ENCODE assay signal across 8 cellular contexts in the genomic region with DNA sequence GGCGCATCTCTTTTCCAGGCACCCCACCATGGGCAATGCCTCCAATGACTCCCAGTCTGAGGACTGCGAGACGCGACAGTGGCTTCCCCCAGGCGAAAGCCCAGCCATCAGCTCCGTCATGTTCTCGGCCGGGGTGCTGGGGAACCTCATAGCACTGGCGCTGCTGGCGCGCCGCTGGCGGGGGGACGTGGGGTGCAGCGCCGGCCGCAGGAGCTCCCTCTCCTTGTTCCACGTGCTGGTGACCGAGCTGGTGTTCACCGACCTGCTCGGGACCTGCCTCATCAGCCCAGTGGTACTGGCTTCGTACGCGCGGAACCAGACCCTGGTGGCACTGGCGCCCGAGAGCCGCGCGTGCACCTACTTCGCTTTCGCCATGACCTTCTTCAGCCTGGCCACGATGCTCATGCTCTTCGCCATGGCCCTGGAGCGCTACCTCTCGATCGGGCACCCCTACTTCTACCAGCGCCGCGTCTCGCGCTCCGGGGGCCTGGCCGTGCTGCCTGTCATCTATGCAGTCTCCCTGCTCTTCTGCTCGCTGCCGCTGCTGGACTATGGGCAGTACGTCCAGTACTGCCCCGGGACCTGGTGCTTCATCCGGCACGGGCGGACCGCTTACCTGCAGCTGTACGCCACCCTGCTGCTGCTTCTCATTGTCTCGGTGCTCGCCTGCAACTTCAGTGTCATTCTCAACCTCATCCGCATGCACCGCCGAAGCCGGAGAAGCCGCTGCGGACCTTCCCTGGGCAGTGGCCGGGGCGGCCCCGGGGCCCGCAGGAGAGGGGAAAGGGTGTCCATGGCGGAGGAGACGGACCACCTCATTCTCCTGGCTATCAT. TPM values are rescaled to one million over a fixed set of nuclear protein-coding genes. Genes with fewer than 3 reads are reported as not detected.
DNase-seq lines count a peak whose midpoint lies in the region; ATAC-seq and TF ChIP-seq lines count a peak whose summit lies in the region.

No MANE protein-coding gene starts in this region.

- H3K79me2 ChIP-seq in MM.1S (ENCODE audit: low read length) = no peaks in the 10 kb centered on the region

- ATAC-seq in aorta (ENCODE audit: low FRiP score) (peak; percentile 59), GM21529 (IDR thresholded peaks at IDR 0.05; ENCODE audit: unreplicated experiment) (no peak)

- H3K9me3 ChIP-seq in MM.1S (replicated peaks; ENCODE audit: insufficient read depth, low read length) = no peaks in the 10 kb centered on the region
- H3K9me3 ChIP-seq in aorta (ENCODE audit: control insufficient read depth, low read length) = no peaks in the 10 kb centered on the region

- 0 out of 2 replicates have a peak overlapping the region, but pooled peaks have one; percentile 31 for H2AFZ ChIP-seq in MM.1S (ENCODE audit: low read length)

- 9 to 11% methylated on average over 66 to 67 of the region's 67 CpGs for WGBS in aorta, 2 donors

- H3K27ac ChIP-seq in MM.1S (ENCODE audit: low read length) (no peak overlapping the region), aorta (ENCODE audit: low read depth in 1 of 2, low read length in 2 of 2) (no peak overlapping the region)

- intact Hi-C loops in aorta (cut with DNase I) = loop anchor here in 1 of 2 donors (10.0 kb wide), 1 partner anchor 240 kb away; a partner anchor contains a TSS

- H4K20me1 ChIP-seq in MM.1S (ENCODE audit: insufficient read depth, low read length) = no peaks in the 10 kb centered on the region

- H3F3A ChIP-seq in MM.1S (ENCODE audit: insufficient read depth, low read length) = no peaks in the 10 kb centered on the region

- no peak overlapping the region for H3K9ac ChIP-seq in MM.1S (ENCODE audit: low read length)

- H3K36me3 ChIP-seq in MM.1S (replicated peaks; ENCODE audit: insufficient read depth, low read length) = no peaks in the 10 kb centered on the region
- no peaks in the 10 kb centered on the region for H3K36me3 ChIP-seq in aorta (ENCODE audit: control insufficient read depth in 1 of 2, insufficient read depth in 2 of 2, low read length in 1 of 2)

- H3K27me3 ChIP-seq in MM.1S (replicated peaks; ENCODE audit: insufficient read depth, low read length) (no peaks in the 10 kb centered on the region), aorta (ENCODE audit: control insufficient read depth in 1 of 2, insufficient read depth in 2 of 2, low read length in 1 of 2) (no peaks in the 10 kb centered on the region)

- peaks cover 12% of the 10 kb centered on the region for H3K4me1 ChIP-seq in MM.1S (ENCODE audit: low read length)
- H3K4me1 ChIP-seq in aorta (ENCODE audit: control insufficient read depth in 1 of 2, insufficient read depth in 2 of 2, low read length in 2 of 2) = no peaks in the 10 kb centered on the region

- no peaks in the 10 kb centered on the region for H3K9me2 ChIP-seq in MM.1S (replicated peaks; ENCODE audit: insufficient read depth, low read length)

- TF ChIP-seq CTCF in MM.1S (IDR thresholded peaks at IDR 0.05; ENCODE audit: low read length) (no peak), foreskin fibroblast (IDR thresholded peaks at IDR 0.05; ENCODE audit: low read depth, low read length) (no peak)

- H3K4me2 ChIP-seq in MM.1S (ENCODE audit: low read depth, low read length) = peak overlapping the region; percentile 82

- H3K4me3 ChIP-seq in MM.1S (ENCODE audit: low read length) (peak overlapping the region; percentile 50), foreskin fibroblast (ENCODE audit: low read depth in 1 of 2, low read length in 2 of 2) (peak overlapping the region; percentile 70 to 71), aorta (ENCODE audit: low read length in 2 of 2) (peak overlapping the region in 1 of 2 donors; percentile 44)

- peak; percentile 53 for DNase-seq in DMS53 (lab: John Stamatoyannopoulos, UW)
- no peak for DNase-seq in DMS53 treated with DMSO at 0.1 percent for 48 hours (lab: John Stamatoyannopoulos, UW; ENCODE audit: unreplicated experiment)
- DNase-seq in MM.1S = no peak
- DNase-seq in activated T-cell treated with anti-CD3 and anti-CD28 coated beads, Interleukin-2, amount 50 U/mL, for 48 hours = peak; percentile 68 to 69
- DNase-seq in foreskin fibroblast = peak; percentile 34 to 63
- DNase-seq in occipital lobe (lab: John Stamatoyannopoulos, UW) = peak; percentile 7
- DNase-seq in aorta = peak; percentile 62 to 81

RNA-seq across cellular contexts. Expression of a gene that starts 0.6 kb away (rescaled TPM):
- total RNA-seq in occipital lobe = not detected
- 1 to 10 TPM; 4.3 to 5.1 TPM for total RNA-seq in aorta
- under 1 TPM; 0.38 to 0.82 TPM for polyA plus RNA-seq in aorta

RNA-seq across cellular contexts. Expression of a gene that starts 47.2 kb away (rescaled TPM):
- 0.31 TPM for total RNA-seq in occipital lobe
- 1 to 10 TPM in 1 of 2 donors, under 1 TPM in 1; 0.71 to 2.9 TPM for total RNA-seq in aorta
- under 1 TPM; 0.13 to 0.38 TPM for polyA plus RNA-seq in aorta

Comparison
In these comparisons a context has a peak if more than half of its experiments do, and no peak if none do; other contexts are left out.
1. DNase-seq: peak in DMS53 (single experiment), activated T-cell treated with anti-CD3 and anti-CD28 coated beads, Interleukin-2, amount 50 U/mL, for 48 hours (2 of 2), foreskin fibroblast (2 of 2), occipital lobe (single experiment) and aorta (2 of 2); none in DMS53 treated with DMSO at 0.1 percent for 48 hours (single experiment) and MM.1S (single experiment).